Comparison of ENCODE assay signal across 1 cellular context in genomic region chr13:20525601-20526544, GRCh38.
TF ChIP-seq lines count a peak whose summit lies in the region.

TSS of gene CRYL1 (minus strand) at chr13:20525857. CDS start at chr13:20525794, 63 bp downstream.

TF ChIP-seq in HepG2, 621 proteins besides CTCF, POLR2A, EP300 and RAD21 (continued from another document and continues in another):
- TF ChIP-seq ZNF646 (CRISPR knock-in tag; IDR thresholded peaks at IDR 0.05) (peak; percentile 75), ZBTB26 (CRISPR knock-in tag; IDR thresholded peaks at IDR 0.05; ENCODE audit: borderline replicate concordance) (0 out of 2 replicates have a peak, but pooled peaks have one; percentile 52), PCBP1 (IDR thresholded peaks at IDR 0.05; ENCODE audit: borderline replicate concordance, low read depth, low read length) (no peak), ZNF230 (CRISPR knock-in tag; IDR thresholded peaks at IDR 0.05) (no peak), ZNF264 (CRISPR knock-in tag; IDR thresholded peaks at IDR 0.05) (peak; percentile 83), SETDB1 (CRISPR knock-in tag; IDR thresholded peaks at IDR 0.05; ENCODE audit: borderline replicate concordance) (no peak), FOXK1 (CRISPR knock-in tag; IDR thresholded peaks at IDR 0.05; ENCODE audit: borderline replicate concordance, low read depth) (peak; percentile 31; the same call in 1 of the 2 replicates), THAP9 (CRISPR knock-in tag; IDR thresholded peaks at IDR 0.05; ENCODE audit: borderline replicate concordance) (no peak), NCOA2 (CRISPR knock-in tag; IDR thresholded peaks at IDR 0.05) (no peak), ZNF343 (CRISPR knock-in tag; IDR thresholded peaks at IDR 0.05) (no peak), NR3C1 (CRISPR knock-in tag; IDR thresholded peaks at IDR 0.05) (no peak), SATB2 (CRISPR knock-in tag; IDR thresholded peaks at IDR 0.05) (0 out of 2 replicates have a peak, but pooled peaks have one; percentile 49), PAXIP1 (CRISPR knock-in tag; conservative IDR thresholded peaks at IDR 0.05) (no peak; the same call in 1 of the 2 replicates), ATF2 (CRISPR knock-in tag; IDR thresholded peaks at IDR 0.05) (no peak), SPEN (CRISPR knock-in tag; IDR thresholded peaks at IDR 0.05; ENCODE audit: low read depth) (peak; percentile 26), ZNF777 (CRISPR knock-in tag; IDR thresholded peaks at IDR 0.05) (peak; percentile 89), NFE2 (CRISPR knock-in tag; IDR thresholded peaks at IDR 0.05) (no peak), ARNT2 (CRISPR knock-in tag; IDR thresholded peaks at IDR 0.05; ENCODE audit: low read depth) (peak; percentile 37; the same call in 1 of the 2 replicates), ZNF800 (CRISPR knock-in tag; IDR thresholded peaks at IDR 0.05) (peak; percentile 88), KDM4B (CRISPR knock-in tag; IDR thresholded peaks at IDR 0.05) (peak; percentile 54; the same call in 1 of the 2 replicates), ZNF564 (CRISPR knock-in tag; IDR thresholded peaks at IDR 0.05) (no peak), KLF9 (CRISPR knock-in tag; IDR thresholded peaks at IDR 0.05; ENCODE audit: low read depth) (peak; percentile 29; the same call in 1 of the 2 replicates), ZNF747 (CRISPR knock-in tag; IDR thresholded peaks at IDR 0.05; ENCODE audit: borderline replicate concordance) (no peak), ZSCAN22 (CRISPR knock-in tag; IDR thresholded peaks at IDR 0.05) (no peak), NR0B2 (CRISPR knock-in tag; IDR thresholded peaks at IDR 0.05) (no peak)
- TF ChIP-seq, protein P1, sequence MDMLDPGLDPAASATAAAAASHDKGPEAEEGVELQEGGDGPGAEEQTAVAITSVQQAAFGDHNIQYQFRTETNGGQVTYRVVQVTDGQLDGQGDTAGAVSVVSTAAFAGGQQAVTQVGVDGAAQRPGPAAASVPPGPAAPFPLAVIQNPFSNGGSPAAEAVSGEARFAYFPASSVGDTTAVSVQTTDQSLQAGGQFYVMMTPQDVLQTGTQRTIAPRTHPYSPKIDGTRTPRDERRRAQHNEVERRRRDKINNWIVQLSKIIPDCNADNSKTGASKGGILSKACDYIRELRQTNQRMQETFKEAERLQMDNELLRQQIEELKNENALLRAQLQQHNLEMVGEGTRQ (IDR thresholded peaks at IDR 0.05; ENCODE audit: low read depth, low read length), result no peak
- TF ChIP-seq, protein P1 (CRISPR knock-in tag; IDR thresholded peaks at IDR 0.05; ENCODE audit: borderline replicate concordance), result peak; percentile 24; the same call in 1 of the 2 replicates
- TF ChIP-seq, protein P2, sequence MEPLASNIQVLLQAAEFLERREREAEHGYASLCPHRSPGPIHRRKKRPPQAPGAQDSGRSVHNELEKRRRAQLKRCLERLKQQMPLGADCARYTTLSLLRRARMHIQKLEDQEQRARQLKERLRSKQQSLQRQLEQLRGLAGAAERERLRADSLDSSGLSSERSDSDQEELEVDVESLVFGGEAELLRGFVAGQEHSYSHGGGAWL (CRISPR knock-in tag; IDR thresholded peaks at IDR 0.05), result peak; percentile 23; the same call in 1 of the 2 replicates
- TF ChIP-seq, protein P3, sequence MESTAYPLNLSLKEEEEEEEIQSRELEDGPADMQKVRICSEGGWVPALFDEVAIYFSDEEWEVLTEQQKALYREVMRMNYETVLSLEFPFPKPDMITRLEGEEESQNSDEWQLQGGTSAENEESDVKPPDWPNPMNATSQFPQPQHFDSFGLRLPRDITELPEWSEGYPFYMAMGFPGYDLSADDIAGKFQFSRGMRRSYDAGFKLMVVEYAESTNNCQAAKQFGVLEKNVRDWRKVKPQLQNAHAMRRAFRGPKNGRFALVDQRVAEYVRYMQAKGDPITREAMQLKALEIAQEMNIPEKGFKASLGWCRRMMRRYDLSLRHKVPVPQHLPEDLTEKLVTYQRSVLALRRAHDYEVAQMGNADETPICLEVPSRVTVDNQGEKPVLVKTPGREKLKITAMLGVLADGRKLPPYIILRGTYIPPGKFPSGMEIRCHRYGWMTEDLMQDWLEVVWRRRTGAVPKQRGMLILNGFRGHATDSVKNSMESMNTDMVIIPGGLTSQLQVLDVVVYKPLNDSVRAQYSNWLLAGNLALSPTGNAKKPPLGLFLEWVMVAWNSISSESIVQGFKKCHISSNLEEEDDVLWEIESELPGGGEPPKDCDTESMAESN (CRISPR knock-in tag; conservative IDR thresholded peaks at IDR 0.05), result peak; percentile 55; the same call in 1 of the 2 replicates
